23 cellular contexts compared by ENCODE assay signal in the genomic region with DNA sequence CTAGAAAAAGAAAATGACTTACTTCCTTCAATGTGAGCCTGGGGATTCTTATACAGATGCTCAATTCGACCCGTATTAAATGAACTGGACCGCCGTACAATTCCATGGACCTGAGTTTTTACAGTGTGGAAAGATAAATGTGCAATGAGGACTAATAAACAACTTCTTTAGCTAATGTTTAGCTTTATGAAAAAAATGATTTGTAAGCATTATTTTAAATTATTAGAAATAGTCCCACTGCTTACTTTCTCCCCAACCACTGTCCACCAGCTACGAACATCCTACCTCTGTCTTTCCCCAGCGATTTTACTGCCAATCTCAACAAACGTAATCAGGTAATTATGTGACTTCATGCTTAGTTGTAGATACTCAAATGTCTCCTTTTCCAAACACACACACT.
DNase-seq lines count a peak whose midpoint lies in the region; FAIRE-seq and TF ChIP-seq lines count a peak whose summit lies in the region.
"Had no signal": no experiment of that assay in that cellular context is flagged by ENCODE, and none has a peak within 500 bp of the region (broad histone marks: within the 10 kb centered on the region; RNA-seq: fewer than 3 reads in every experiment).

No MANE protein-coding gene starts in this region.

- H3K4me3 Mint-ChIP-seq in CD4-positive, alpha-beta memory T cell, result no peak overlapping the region
- H3K4me3 Mint-ChIP-seq: B cell; CD4-positive, CD25-positive, alpha-beta regulatory T cell; CD8-positive, alpha-beta memory T cell; GM23338; HFFc6 had no signal

- no peak for TF ChIP-seq POLR2A in H54 (IDR thresholded peaks at IDR 0.05; ENCODE audit: low read depth, low read length)

- intact Hi-C loops in ascending aorta (cut with DNase I), result no loop called here
- intact Hi-C loops in tibial artery (cut with DNase I; ENCODE audit: low total_unique reads), result no loop called here
- intact Hi-C loops in OCI-LY7 (cut with micrococcal nuclease; ENCODE audit: unreplicated experiment), result no loop called here
- intact Hi-C loops in CD4-positive, alpha-beta memory T cell (cut with micrococcal nuclease), result no loop called here

- H3K79me2 ChIP-seq in OCI-LY7 (ENCODE audit: insufficient read depth, low read depth, low read length) (no peaks in the 10 kb centered on the region), osteoblast (ENCODE audit: insufficient read depth, low read length) (no peaks in the 10 kb centered on the region)

- H3K4me1 Mint-ChIP-seq in CD4-positive, alpha-beta memory T cell, result peaks cover 2 to 5% (median 4%) of the 10 kb centered on the region in 4 donors
- H3K4me1 Mint-ChIP-seq: B cell had no signal

- H3K4me1 ChIP-seq in ascending aorta (peaks cover 0 to 6% of the 10 kb centered on the region in 2 donors), tibial artery (peaks cover 0 to 15% (median 4%) of the 10 kb centered on the region in 4 donors), OCI-LY7 (ENCODE audit: insufficient read depth, low read length, poor library complexity, severe bottlenecking) (no peaks in the 10 kb centered on the region), osteoblast (ENCODE audit: insufficient read depth, low read length) (peaks cover 5% of the 10 kb centered on the region)
- H3K4me1 ChIP-seq in CD4-positive, alpha-beta memory T cell (ENCODE audit: insufficient read depth, low read length), result no peaks in the 10 kb centered on the region
- H3K4me1 ChIP-seq: BLaER1 had no signal

- H3K4me2 ChIP-seq in OCI-LY7 (ENCODE audit: low read length) (no peak overlapping the region), osteoblast (ENCODE audit: insufficient read depth, low read length) (no peak overlapping the region)
- H3K4me2 ChIP-seq: BLaER1, GM23338 had no signal

- no peak for TF ChIP-seq CTCF in ascending aorta (IDR thresholded peaks at IDR 0.05)
- no peak for TF ChIP-seq CTCF in coronary artery (IDR thresholded peaks at IDR 0.05)
- no peak for TF ChIP-seq CTCF in tibial artery (IDR thresholded peaks at IDR 0.05)
- TF ChIP-seq CTCF in OCI-LY7 (conservative IDR thresholded peaks at IDR 0.05; ENCODE audit: low read length), result no peak
- no peak for TF ChIP-seq CTCF in osteoblast (IDR thresholded peaks at IDR 0.05; ENCODE audit: extremely low read depth, low read depth, low read length)

- H3K4me3 ChIP-seq in ascending aorta, result no peak overlapping the region
- H3K4me3 ChIP-seq in coronary artery, result peak overlapping the region; percentile 27
- H3K4me3 ChIP-seq in tibial artery, result no peak overlapping the region
- no peak overlapping the region for H3K4me3 ChIP-seq in OCI-LY7 (ENCODE audit: low read depth, low read length, poor library complexity, severe bottlenecking)
- H3K4me3 ChIP-seq in osteoblast (ENCODE audit: insufficient read depth, low read length), result no peak overlapping the region
- no peak overlapping the region for H3K4me3 ChIP-seq in CD4-positive, alpha-beta memory T cell (ENCODE audit: low read length in 2 of 2)
- H3K4me3 ChIP-seq: BLaER1, GM23338, HAP-1 had no signal

- no peak overlapping the region for H3K27ac Mint-ChIP-seq in CD4-positive, alpha-beta memory T cell
- H3K27ac Mint-ChIP-seq: B cell; CD4-positive, CD25-positive, alpha-beta regulatory T cell; CD8-positive, alpha-beta memory T cell; GM23338; HFFc6 had no signal

- no TSS peak for BruUV-seq in OCI-LY7 (replicated peaks; lab: Mats Ljungman, UMichigan)

- H4K20me1 ChIP-seq in OCI-LY7 (ENCODE audit: insufficient read depth, low read length) (0 out of 2 replicates have a peak, but pooled peaks cover 6% of the 10 kb centered on the region), osteoblast (ENCODE audit: insufficient read depth, low read length) (no peaks in the 10 kb centered on the region)
- H4K20me1 ChIP-seq: BLaER1 had no signal

- H3K36me3 ChIP-seq in ascending aorta, result no peaks in the 10 kb centered on the region
- H3K36me3 ChIP-seq in tibial artery, result no peaks in the 10 kb centered on the region
- H3K36me3 ChIP-seq in OCI-LY7 (ENCODE audit: insufficient read depth, low read length), result no peaks in the 10 kb centered on the region
- no peaks in the 10 kb centered on the region for H3K36me3 ChIP-seq in osteoblast (ENCODE audit: insufficient read depth, low read length)
- no peaks in the 10 kb centered on the region for H3K36me3 ChIP-seq in CD4-positive, alpha-beta memory T cell (ENCODE audit: insufficient read depth, low read length)
- H3K36me3 ChIP-seq: BLaER1, HAP-1 had no signal

- H3K9me3 ChIP-seq in ascending aorta, result no peaks in the 10 kb centered on the region
- H3K9me3 ChIP-seq in tibial artery, result no peaks in the 10 kb centered on the region
- no peaks in the 10 kb centered on the region for H3K9me3 ChIP-seq in OCI-LY7 (ENCODE audit: low read length)
- no peaks in the 10 kb centered on the region for H3K9me3 ChIP-seq in osteoblast (ENCODE audit: low read depth, low read length)
- no peaks in the 10 kb centered on the region for H3K9me3 ChIP-seq in CD4-positive, alpha-beta memory T cell (ENCODE audit: control insufficient read depth in 1 of 2, low read length in 2 of 2)
- H3K9me3 ChIP-seq: BLaER1, HAP-1 had no signal

- FAIRE-seq in H54 (lab: Jason Lieb, UNC), result peak; percentile 27
- FAIRE-seq: D721Med, GM12891, GM18507 had no signal

- peaks cover 5 to 19% of the 10 kb centered on the region in 2 donors for H3K36me3 Mint-ChIP-seq in CD4-positive, alpha-beta memory T cell

- peak overlapping the region; percentile 60 to 63 for H3K27ac ChIP-seq in ascending aorta
- peak overlapping the region; percentile 52 to 87 for H3K27ac ChIP-seq in coronary artery
- peak overlapping the region; percentile 63 to 71 for H3K27ac ChIP-seq in tibial artery
- H3K27ac ChIP-seq in OCI-LY7 (ENCODE audit: low read depth, low read length, poor library complexity, severe bottlenecking), result no peak overlapping the region
- no peak overlapping the region for H3K27ac ChIP-seq in osteoblast (ENCODE audit: low read depth, low read length)
- H3K27ac ChIP-seq in CD4-positive, alpha-beta memory T cell (ENCODE audit: low read depth, low read length), result no peak overlapping the region
- H3K27ac ChIP-seq: BLaER1, C4-2B had no signal

- H3K9me2 ChIP-seq in OCI-LY7 (ENCODE audit: insufficient read depth, low read length), result no peaks in the 10 kb centered on the region

- no peak for DNase-seq in H54 (ENCODE audit: insufficient read length, low spot score)
- DNase-seq in ascending aorta (ENCODE audit: low spot score in 2 of 2), result no peak
- DNase-seq in coronary artery (ENCODE audit: low spot score), result no peak
- DNase-seq in tibial artery, result no peak
- no peak for DNase-seq in ureter (ENCODE audit: low spot score)
- DNase-seq in OCI-LY7 (ENCODE audit: low spot score), result no peak
- no peak for DNase-seq in osteoblast (ENCODE audit: insufficient read length, low spot score, missing footprints)
- no peak for DNase-seq in CD4-positive, alpha-beta memory T cell
- DNase-seq: CD4-positive, CD25-positive, alpha-beta regulatory T cell; CD8-positive, alpha-beta memory T cell; DMS 273 treated with DMSO at 0.1 percent for 48 hours; DMS79; EL; GF-D8; HFFc6 had no signal

- POLR2A ChIA-PET in OCI-LY7 (lab: Charles Lee), result interaction anchor here (0.7 kb wide), 2 partner anchors 10 to 243 kb away, joined by 3 read pairs; no protein-coding TSS in a partner anchor
- POLR2A ChIA-PET in CD4-positive, alpha-beta memory T cell (lab: Charles Lee; ENCODE audit: partially characterized antibody), result no interaction called here

- CTCF ChIA-PET in OCI-LY7 (lab: Charles Lee; ENCODE audit: unreplicated experiment), result no interaction called here
- CTCF ChIA-PET in CD4-positive, alpha-beta memory T cell (lab: Charles Lee; ENCODE audit: partially characterized antibody), result interaction anchor here (0.9 kb wide), 1 partner anchor 13 kb away, joined by 3 read pairs; no protein-coding TSS in a partner anchor

- H3K27me3 ChIP-seq in ascending aorta, result no peaks in the 10 kb centered on the region
- H3K27me3 ChIP-seq in tibial artery, result no peaks in the 10 kb centered on the region
- no peaks in the 10 kb centered on the region for H3K27me3 ChIP-seq in osteoblast (ENCODE audit: insufficient read depth, low read length)
- H3K27me3 ChIP-seq in CD4-positive, alpha-beta memory T cell (ENCODE audit: insufficient read depth, low read length), result no peaks in the 10 kb centered on the region
- H3K27me3 ChIP-seq: BLaER1 had no signal

- no peaks in the 10 kb centered on the region for H3K9me3 Mint-ChIP-seq in CD4-positive, alpha-beta memory T cell
- H3K9me3 Mint-ChIP-seq: CD4-positive, CD25-positive, alpha-beta regulatory T cell; CD8-positive, alpha-beta memory T cell; GM23338; HFFc6 had no signal

- no peaks in the 10 kb centered on the region for H3K27me3 Mint-ChIP-seq in CD4-positive, alpha-beta memory T cell
- H3K27me3 Mint-ChIP-seq: B cell; CD4-positive, CD25-positive, alpha-beta regulatory T cell; CD8-positive, alpha-beta memory T cell had no signal

- H2AFZ ChIP-seq in OCI-LY7 (ENCODE audit: low read length) (no peak overlapping the region), osteoblast (ENCODE audit: low read length) (no peak overlapping the region)
- H2AFZ ChIP-seq: GM23338 had no signal

Comparison
In these comparisons a context has a peak if more than half of its experiments do, and no peak if none do; other contexts are left out.
1. H3K27ac ChIP-seq: peak in ascending aorta (2 of 2), coronary artery (2 of 2) and tibial artery (2 of 2); none in OCI-LY7 (single experiment), osteoblast (single experiment) and CD4-positive, alpha-beta memory T cell (single experiment).